ENCODE assay signal across 11 cellular contexts in the genomic region with DNA sequence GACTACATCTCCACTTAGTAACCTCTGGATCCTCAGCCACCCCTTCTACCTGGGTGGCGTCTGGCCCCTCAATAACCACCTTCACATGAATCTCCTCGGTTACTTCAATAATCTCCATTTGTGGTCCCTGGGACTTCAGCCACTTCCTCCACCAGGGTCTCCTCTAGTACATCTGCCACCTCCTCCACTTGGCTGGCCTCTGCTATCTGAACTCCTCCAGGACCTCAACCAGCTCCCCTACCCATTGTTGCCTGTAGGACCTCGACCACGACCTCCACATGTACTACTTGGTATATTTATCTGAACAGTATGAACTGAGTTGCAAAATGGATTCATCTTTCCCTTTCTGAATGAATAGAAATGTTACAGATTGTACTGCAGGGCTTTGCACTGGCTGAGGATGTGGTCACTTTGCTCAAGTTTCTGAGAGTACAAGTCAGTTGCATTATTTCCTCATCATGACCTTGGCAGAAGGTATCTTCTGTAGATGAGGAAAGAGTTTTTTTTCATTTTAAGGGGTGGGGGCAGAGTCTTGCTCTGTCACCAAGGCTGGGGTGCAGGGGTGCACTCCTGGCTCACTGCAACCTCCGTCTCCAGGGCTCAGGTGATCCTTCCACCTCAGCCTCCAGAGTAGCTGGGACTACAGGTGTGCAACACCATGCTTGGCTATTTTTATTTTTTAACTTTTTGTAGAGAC. TPM values are rescaled to one million over a fixed set of nuclear protein-coding genes. Genes with fewer than 3 reads are reported as not detected.
DNase-seq lines count a peak whose midpoint lies in the region; ATAC-seq and TF ChIP-seq lines count a peak whose summit lies in the region.
"Had no signal": no experiment of that assay in that cellular context is flagged by ENCODE, and none has a peak within 500 bp of the region (broad histone marks: within the 10 kb centered on the region; RNA-seq: fewer than 3 reads in every experiment).

No MANE protein-coding gene starts in this region.

- H3K36me3 ChIP-seq in MG63, result no peaks in the 10 kb centered on the region
- H3K36me3 ChIP-seq in PC-3 (ENCODE audit: low read depth, low read length), result no peaks in the 10 kb centered on the region
- H3K36me3 ChIP-seq in mammary epithelial cell (ENCODE audit: insufficient read depth, low read length), result no peaks in the 10 kb centered on the region

- WGBS in mammary epithelial cell (ENCODE audit: low coverage, missing lambda C conversion rate), result 74% methylated on average over 5 of the region's 5 CpGs

- no peak overlapping the region for H3K4me2 ChIP-seq in PC-3 (ENCODE audit: low read length)
- no peak overlapping the region for H3K4me2 ChIP-seq in mammary epithelial cell (ENCODE audit: insufficient read depth, low read depth, low read length)

- dilution Hi-C loops in mammary epithelial cell (cut with HindIII; ENCODE audit: low sequenced_read_pairs), result no loop called here

- intact Hi-C loops in PC-3 (cut with micrococcal nuclease) (no loop called here), mammary epithelial cell (cut with micrococcal nuclease) (no loop called here)

- peaks cover 10% of the 10 kb centered on the region for H3K27me3 Mint-ChIP-seq in central memory CD8-positive, alpha-beta T cell

- H3K27me3 ChIP-seq in MG63 (no peaks in the 10 kb centered on the region), PC-3 (ENCODE audit: low read length) (no peaks in the 10 kb centered on the region), mammary epithelial cell (ENCODE audit: insufficient read depth, low read length) (no peaks in the 10 kb centered on the region)

- no peaks in the 10 kb centered on the region for H3K36me3 Mint-ChIP-seq in central memory CD8-positive, alpha-beta T cell (ENCODE audit: insufficient read depth)

- H3K9me3 Mint-ChIP-seq in central memory CD8-positive, alpha-beta T cell, result no peaks in the 10 kb centered on the region
- H3K9me3 Mint-ChIP-seq: nephron progenitor cell had no signal

- DNase-seq in central memory CD8-positive, alpha-beta T cell (ENCODE audit: low spot score in 2 of 2), result no peak
- DNase-seq in MG63, result no peak
- no peak for DNase-seq in PC-3
- no peak for DNase-seq in mammary epithelial cell
- DNase-seq in NCI-H748 (lab: John Stamatoyannopoulos, UW; ENCODE audit: unreplicated experiment), result no peak
- DNase-seq: activated CD4-positive, alpha-beta T cell treated with anti-CD3 and anti-CD28 coated beads for 4 hours; head of caudate nucleus; nephron progenitor cell had no signal

- H3K9me2 ChIP-seq in PC-3 (replicated peaks; ENCODE audit: low read length), result no peaks in the 10 kb centered on the region

- H3K9me3 ChIP-seq in MG63 (no peaks in the 10 kb centered on the region), PC-3 (ENCODE audit: low read length) (no peaks in the 10 kb centered on the region), mammary epithelial cell (replicated peaks; ENCODE audit: insufficient read depth, low read length) (no peaks in the 10 kb centered on the region)

- POLR2A ChIA-PET in PC-3 (lab: Charles Lee; ENCODE audit: unreplicated experiment), result no interaction called here

- BruUV-seq in PC-3 (replicated peaks; lab: Mats Ljungman, UMichigan), result no TSS peak
- BruUV-seq in mammary epithelial cell (replicated peaks; lab: Mats Ljungman, UMichigan), result no TSS peak

- CTCF ChIA-PET in PC-3 (lab: Charles Lee), result no interaction called here
- CTCF ChIA-PET in mammary epithelial cell (lab: Charles Lee; ENCODE audit: low non-redundant PET), result no interaction called here

- peaks cover 5% of the 10 kb centered on the region for H3K4me1 Mint-ChIP-seq in central memory CD8-positive, alpha-beta T cell

- peak overlapping the region; percentile 3 for H3K4me3 Mint-ChIP-seq in central memory CD8-positive, alpha-beta T cell
- H3K4me3 Mint-ChIP-seq: nephron progenitor cell had no signal

- ATAC-seq in GM18861 (IDR thresholded peaks at IDR 0.05; ENCODE audit: unreplicated experiment), result peak; percentile 86
- ATAC-seq in GM21528 (IDR thresholded peaks at IDR 0.05; ENCODE audit: low FRiP score, unreplicated experiment), result peak; percentile 55
- peak; percentile 80 for ATAC-seq in HG03432 (IDR thresholded peaks at IDR 0.05; ENCODE audit: unreplicated experiment)
- peak; percentile 36 for ATAC-seq in central memory CD8-positive, alpha-beta T cell (replicated peaks; ENCODE audit: extremely low read depth, poor library complexity, severe bottlenecking)
- ATAC-seq in PC-3, result no peak

- no peak overlapping the region for H3K4me3 ChIP-seq in MG63
- no peak overlapping the region for H3K4me3 ChIP-seq in PC-3 (ENCODE audit: low read length)
- no peak overlapping the region for H3K4me3 ChIP-seq in mammary epithelial cell (replicated peaks in 1 of 3; ENCODE audit: insufficient read depth in 1 of 3, low read depth in 2 of 3, low read length in 3 of 3)

- H3K27ac ChIP-seq in PC-3 (ENCODE audit: low read length) (no peak overlapping the region), mammary epithelial cell (ENCODE audit: insufficient read depth, low read depth, low read length) (no peak overlapping the region)

- TF ChIP-seq CTCF in PC-3 (conservative IDR thresholded peaks at IDR 0.05; ENCODE audit: low read depth, low read length) (no peak), mammary epithelial cell (conservative IDR thresholded peaks at IDR 0.05 in 1 of 2, IDR thresholded peaks at IDR 0.05 in 1 of 2; ENCODE audit: extremely low read depth in 1 of 2, insufficient read depth in 1 of 2, low read depth in 1 of 2, low read length in 2 of 2) (no peak)

- H4K20me1 ChIP-seq in PC-3 (ENCODE audit: low read length) (no peaks in the 10 kb centered on the region), mammary epithelial cell (ENCODE audit: insufficient read depth, low read length) (no peaks in the 10 kb centered on the region)

- peak overlapping the region; percentile 1 for H3K27ac Mint-ChIP-seq in central memory CD8-positive, alpha-beta T cell (ENCODE audit: low read depth)

- H3K9ac ChIP-seq in PC-3 (ENCODE audit: low read length), result no peak overlapping the region
- no peak overlapping the region for H3K9ac ChIP-seq in mammary epithelial cell (ENCODE audit: insufficient read depth, low read length)

- H3K4me1 ChIP-seq in PC-3 (ENCODE audit: insufficient read depth, low read length) (no peaks in the 10 kb centered on the region), mammary epithelial cell (ENCODE audit: insufficient read depth, low read length) (peaks cover 15% of the 10 kb centered on the region)

- no peaks in the 10 kb centered on the region for H3F3A ChIP-seq in PC-3 (ENCODE audit: low read length, unreplicated experiment)

- H3K79me2 ChIP-seq in PC-3 (ENCODE audit: low read length) (no peaks in the 10 kb centered on the region), mammary epithelial cell (ENCODE audit: insufficient read depth, low read length) (no peaks in the 10 kb centered on the region)

- H2AFZ ChIP-seq in PC-3 (ENCODE audit: low read length) (no peak overlapping the region), mammary epithelial cell (ENCODE audit: low read depth, low read length) (no peak overlapping the region)

- in situ Hi-C loops in mammary epithelial cell (cut with MboI; ENCODE audit: low sequenced_read_pairs in 2 of 2), result no loop called here

RNA-seq across cellular contexts. Expression of a gene that starts 36.0 kb away (rescaled TPM):
- total RNA-seq in MG63 (2014; rRNA removed; shearing (Covaris generic); ENCODE audit: low replicate concordance), result not detected in 2 replicates
- total RNA-seq in PC-3 (2014; rRNA removed), result not detected in 2 replicates
- total RNA-seq in mammary epithelial cell, result 1 to 10 TPM in 1 of 2 donors, not detected in 1; 1.3 TPM
- 0.16 TPM for polyA plus RNA-seq in mammary epithelial cell
- not detected for polyA minus RNA-seq in mammary epithelial cell

RNA-seq across cellular contexts. Expression of a gene that starts 48.1 kb away (rescaled TPM):
- 106 and 198 TPM in 2 replicates for total RNA-seq in MG63 (2014; rRNA removed; shearing (Covaris generic); ENCODE audit: low replicate concordance)
- 434 and 520 TPM in 2 replicates for total RNA-seq in PC-3 (2014; rRNA removed)
- 100 to 1,000 TPM in 1 of 2 donors, 10 to 100 TPM in 1; 36.8 to 117 TPM for total RNA-seq in mammary epithelial cell
- 75.0 TPM for polyA plus RNA-seq in mammary epithelial cell
- polyA minus RNA-seq in mammary epithelial cell, result 154 TPM
